Comparison of ENCODE assay signal across 2 cellular contexts in the genomic region with DNA sequence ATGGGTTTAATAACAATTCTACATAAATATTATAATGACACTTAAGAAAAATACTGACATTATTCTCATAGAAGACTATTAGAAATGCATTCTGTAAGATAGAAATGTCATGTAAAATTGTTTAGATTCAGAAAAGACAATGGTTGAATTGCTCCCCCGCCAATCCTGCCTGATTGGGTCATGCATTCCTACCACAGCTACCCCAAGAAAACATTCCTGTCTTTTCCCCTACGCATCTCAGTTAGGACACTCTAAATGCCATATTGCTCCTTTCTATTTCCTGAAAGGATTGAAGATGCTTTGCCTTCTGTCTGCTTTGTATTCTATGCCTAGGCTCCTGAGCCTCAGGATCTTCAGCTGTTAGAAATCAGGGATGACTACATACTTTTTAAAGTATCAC.
TF ChIP-seq lines count a peak whose summit lies in the region.

No MANE protein-coding gene starts in this region.

TF ChIP-seq in GM23338, 12 proteins besides CTCF, POLR2A, EP300 and RAD21 (continued from another document):
- TF ChIP-seq, protein P1, sequence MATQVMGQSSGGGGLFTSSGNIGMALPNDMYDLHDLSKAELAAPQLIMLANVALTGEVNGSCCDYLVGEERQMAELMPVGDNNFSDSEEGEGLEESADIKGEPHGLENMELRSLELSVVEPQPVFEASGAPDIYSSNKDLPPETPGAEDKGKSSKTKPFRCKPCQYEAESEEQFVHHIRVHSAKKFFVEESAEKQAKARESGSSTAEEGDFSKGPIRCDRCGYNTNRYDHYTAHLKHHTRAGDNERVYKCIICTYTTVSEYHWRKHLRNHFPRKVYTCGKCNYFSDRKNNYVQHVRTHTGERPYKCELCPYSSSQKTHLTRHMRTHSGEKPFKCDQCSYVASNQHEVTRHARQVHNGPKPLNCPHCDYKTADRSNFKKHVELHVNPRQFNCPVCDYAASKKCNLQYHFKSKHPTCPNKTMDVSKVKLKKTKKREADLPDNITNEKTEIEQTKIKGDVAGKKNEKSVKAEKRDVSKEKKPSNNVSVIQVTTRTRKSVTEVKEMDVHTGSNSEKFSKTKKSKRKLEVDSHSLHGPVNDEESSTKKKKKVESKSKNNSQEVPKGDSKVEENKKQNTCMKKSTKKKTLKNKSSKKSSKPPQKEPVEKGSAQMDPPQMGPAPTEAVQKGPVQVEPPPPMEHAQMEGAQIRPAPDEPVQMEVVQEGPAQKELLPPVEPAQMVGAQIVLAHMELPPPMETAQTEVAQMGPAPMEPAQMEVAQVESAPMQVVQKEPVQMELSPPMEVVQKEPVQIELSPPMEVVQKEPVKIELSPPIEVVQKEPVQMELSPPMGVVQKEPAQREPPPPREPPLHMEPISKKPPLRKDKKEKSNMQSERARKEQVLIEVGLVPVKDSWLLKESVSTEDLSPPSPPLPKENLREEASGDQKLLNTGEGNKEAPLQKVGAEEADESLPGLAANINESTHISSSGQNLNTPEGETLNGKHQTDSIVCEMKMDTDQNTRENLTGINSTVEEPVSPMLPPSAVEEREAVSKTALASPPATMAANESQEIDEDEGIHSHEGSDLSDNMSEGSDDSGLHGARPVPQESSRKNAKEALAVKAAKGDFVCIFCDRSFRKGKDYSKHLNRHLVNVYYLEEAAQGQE (IDR thresholded peaks at IDR 0.05; ENCODE audit: unreplicated experiment), result no peak
- TF ChIP-seq EZH2 (IDR thresholded peaks at IDR 0.05; ENCODE audit: low read depth, unreplicated experiment), result no peak
- TF ChIP-seq, protein P2, sequence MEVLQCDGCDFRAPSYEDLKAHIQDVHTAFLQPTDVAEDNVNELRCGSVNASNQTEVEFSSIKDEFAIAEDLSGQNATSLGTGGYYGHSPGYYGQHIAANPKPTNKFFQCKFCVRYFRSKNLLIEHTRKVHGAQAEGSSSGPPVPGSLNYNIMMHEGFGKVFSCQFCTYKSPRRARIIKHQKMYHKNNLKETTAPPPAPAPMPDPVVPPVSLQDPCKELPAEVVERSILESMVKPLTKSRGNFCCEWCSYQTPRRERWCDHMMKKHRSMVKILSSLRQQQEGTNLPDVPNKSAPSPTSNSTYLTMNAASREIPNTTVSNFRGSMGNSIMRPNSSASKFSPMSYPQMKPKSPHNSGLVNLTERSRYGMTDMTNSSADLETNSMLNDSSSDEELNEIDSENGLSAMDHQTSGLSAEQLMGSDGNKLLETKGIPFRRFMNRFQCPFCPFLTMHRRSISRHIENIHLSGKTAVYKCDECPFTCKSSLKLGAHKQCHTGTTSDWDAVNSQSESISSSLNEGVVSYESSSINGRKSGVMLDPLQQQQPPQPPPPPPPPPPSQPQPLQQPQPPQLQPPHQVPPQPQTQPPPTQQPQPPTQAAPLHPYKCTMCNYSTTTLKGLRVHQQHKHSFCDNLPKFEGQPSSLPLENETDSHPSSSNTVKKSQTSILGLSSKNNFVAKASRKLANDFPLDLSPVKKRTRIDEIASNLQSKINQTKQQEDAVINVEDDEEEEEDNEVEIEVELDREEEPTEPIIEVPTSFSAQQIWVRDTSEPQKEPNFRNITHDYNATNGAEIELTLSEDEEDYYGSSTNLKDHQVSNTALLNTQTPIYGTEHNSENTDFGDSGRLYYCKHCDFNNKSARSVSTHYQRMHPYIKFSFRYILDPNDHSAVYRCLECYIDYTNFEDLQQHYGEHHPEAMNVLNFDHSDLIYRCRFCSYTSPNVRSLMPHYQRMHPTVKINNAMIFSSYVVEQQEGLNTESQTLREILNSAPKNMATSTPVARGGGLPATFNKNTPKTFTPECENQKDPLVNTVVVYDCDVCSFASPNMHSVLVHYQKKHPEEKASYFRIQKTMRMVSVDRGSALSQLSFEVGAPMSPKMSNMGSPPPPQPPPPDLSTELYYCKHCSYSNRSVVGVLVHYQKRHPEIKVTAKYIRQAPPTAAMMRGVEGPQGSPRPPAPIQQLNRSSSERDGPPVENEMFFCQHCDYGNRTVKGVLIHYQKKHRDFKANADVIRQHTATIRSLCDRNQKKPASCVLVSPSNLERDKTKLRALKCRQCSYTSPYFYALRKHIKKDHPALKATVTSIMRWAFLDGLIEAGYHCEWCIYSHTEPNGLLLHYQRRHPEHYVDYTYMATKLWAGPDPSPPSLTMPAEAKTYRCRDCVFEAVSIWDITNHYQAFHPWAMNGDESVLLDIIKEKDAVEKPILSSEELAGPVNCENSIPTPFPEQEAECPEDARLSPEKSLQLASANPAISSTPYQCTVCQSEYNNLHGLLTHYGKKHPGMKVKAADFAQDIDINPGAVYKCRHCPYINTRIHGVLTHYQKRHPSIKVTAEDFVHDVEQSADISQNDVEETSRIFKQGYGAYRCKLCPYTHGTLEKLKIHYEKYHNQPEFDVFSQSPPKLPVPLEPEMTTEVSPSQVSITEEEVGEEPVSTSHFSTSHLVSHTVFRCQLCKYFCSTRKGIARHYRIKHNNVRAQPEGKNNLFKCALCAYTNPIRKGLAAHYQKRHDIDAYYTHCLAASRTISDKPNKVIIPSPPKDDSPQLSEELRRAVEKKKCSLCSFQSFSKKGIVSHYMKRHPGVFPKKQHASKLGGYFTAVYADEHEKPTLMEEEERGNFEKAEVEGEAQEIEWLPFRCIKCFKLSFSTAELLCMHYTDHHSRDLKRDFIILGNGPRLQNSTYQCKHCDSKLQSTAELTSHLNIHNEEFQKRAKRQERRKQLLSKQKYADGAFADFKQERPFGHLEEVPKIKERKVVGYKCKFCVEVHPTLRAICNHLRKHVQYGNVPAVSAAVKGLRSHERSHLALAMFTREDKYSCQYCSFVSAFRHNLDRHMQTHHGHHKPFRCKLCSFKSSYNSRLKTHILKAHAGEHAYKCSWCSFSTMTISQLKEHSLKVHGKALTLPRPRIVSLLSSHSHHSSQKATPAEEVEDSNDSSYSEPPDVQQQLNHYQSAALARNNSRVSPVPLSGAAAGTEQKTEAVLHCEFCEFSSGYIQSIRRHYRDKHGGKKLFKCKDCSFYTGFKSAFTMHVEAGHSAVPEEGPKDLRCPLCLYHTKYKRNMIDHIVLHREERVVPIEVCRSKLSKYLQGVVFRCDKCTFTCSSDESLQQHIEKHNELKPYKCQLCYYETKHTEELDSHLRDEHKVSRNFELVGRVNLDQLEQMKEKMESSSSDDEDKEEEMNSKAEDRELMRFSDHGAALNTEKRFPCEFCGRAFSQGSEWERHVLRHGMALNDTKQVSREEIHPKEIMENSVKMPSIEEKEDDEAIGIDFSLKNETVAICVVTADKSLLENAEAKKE (CRISPR knock-in tag; IDR thresholded peaks at IDR 0.05), result no peak

TF ChIP-seq in WTC11, 78 proteins besides CTCF, POLR2A, EP300 and RAD21 (continued from another document):
- TF ChIP-seq, protein P3, sequence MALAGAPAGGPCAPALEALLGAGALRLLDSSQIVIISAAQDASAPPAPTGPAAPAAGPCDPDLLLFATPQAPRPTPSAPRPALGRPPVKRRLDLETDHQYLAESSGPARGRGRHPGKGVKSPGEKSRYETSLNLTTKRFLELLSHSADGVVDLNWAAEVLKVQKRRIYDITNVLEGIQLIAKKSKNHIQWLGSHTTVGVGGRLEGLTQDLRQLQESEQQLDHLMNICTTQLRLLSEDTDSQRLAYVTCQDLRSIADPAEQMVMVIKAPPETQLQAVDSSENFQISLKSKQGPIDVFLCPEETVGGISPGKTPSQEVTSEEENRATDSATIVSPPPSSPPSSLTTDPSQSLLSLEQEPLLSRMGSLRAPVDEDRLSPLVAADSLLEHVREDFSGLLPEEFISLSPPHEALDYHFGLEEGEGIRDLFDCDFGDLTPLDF (CRISPR knock-in tag; IDR thresholded peaks at IDR 0.05), result no peak
